ENCODE assay signal across 19 cellular contexts in the genomic region with DNA sequence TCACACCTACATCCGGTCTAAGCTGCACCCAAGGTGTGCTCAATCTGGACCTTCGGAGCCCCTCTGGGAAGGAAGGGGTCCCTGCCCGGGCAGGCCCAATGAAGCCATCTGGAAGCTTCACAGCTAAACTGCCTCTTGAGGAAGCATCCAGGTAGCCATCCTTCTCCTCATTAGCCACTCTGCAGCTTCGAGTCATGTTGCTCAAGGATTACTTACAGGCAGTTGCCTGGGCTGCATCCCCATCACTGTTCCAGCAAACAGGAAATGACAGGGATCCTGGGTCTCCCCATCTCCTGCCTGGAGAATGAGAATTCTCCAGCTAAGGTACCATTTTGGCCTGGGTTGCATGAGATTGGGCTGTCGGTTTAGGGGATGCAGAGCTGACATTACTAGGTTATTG.
"Had no signal": no experiment of that assay in that cellular context is flagged by ENCODE, and none has a peak within 500 bp of the region (broad histone marks: within the 10 kb centered on the region; RNA-seq: fewer than 3 reads in every experiment).

No MANE protein-coding gene starts in this region.

- H3K36me3 Mint-ChIP-seq: activated CD4-positive, alpha-beta memory T cell treated with anti-CD3 and anti-CD28 coated beads for 36 hours; activated naive CD4-positive, alpha-beta T cell treated with anti-CD3 and anti-CD28 coated beads, Interleukin-2, amount 10 ng/mL, durations not matched to agents 7 days and 5 days; activated naive CD8-positive, alpha-beta T cell treated with anti-CD3 and anti-CD28 coated beads for 36 hours had no signal

- H3K27ac ChIP-seq: brain microvascular endothelial cell, KMS-11, Peyer's patch, RWPE1, SJCRH30, VCaP had no signal

- H3K27ac Mint-ChIP-seq: activated CD4-positive, alpha-beta memory T cell treated with anti-CD3 and anti-CD28 coated beads for 36 hours; activated CD4-positive, alpha-beta T cell treated with anti-CD3 and anti-CD28 coated beads, Interleukin-2, amount 10 ng/mL, durations not matched to agents 7 days and 5 days; activated naive CD4-positive, alpha-beta T cell treated with anti-CD3 and anti-CD28 coated beads, Interleukin-2, amount 10 ng/mL, durations not matched to agents 7 days and 5 days; activated naive CD8-positive, alpha-beta T cell treated with anti-CD3 and anti-CD28 coated beads for 36 hours had no signal

- H3K27me3 Mint-ChIP-seq: activated naive CD8-positive, alpha-beta T cell treated with anti-CD3 and anti-CD28 coated beads for 36 hours had no signal

- H3K27me3 ChIP-seq: brain microvascular endothelial cell, Peyer's patch, SJCRH30 had no signal

- H3K9me3 ChIP-seq: Peyer's patch, SJCRH30, SK-N-SH had no signal

- H3K9me3 Mint-ChIP-seq: activated CD4-positive, alpha-beta memory T cell treated with anti-CD3 and anti-CD28 coated beads for 36 hours; activated CD4-positive, alpha-beta T cell treated with anti-CD3 and anti-CD28 coated beads, Interleukin-2, amount 10 ng/mL, durations not matched to agents 7 days and 5 days; activated naive CD4-positive, alpha-beta T cell treated with anti-CD3 and anti-CD28 coated beads, Interleukin-2, amount 10 ng/mL, durations not matched to agents 7 days and 5 days; activated naive CD8-positive, alpha-beta T cell treated with anti-CD3 and anti-CD28 coated beads for 36 hours had no signal

- DNase-seq: activated CD4-positive, alpha-beta memory T cell treated with anti-CD3 and anti-CD28 coated beads for 36 hours; activated CD4-positive, alpha-beta T cell treated with anti-CD3 and anti-CD28 coated beads, Interleukin-2, amount 10 ng/mL, durations not matched to agents 7 days and 5 days; activated CD4-positive, CD25-positive, alpha-beta regulatory T cell; activated gamma-delta T cell treated with Interleukin-2 at 50 U/mL for 16 hours; activated naive CD4-positive, alpha-beta T cell treated with anti-CD3 and anti-CD28 coated beads, Interleukin-2, amount 10 ng/mL, durations not matched to agents 7 days and 5 days; activated naive CD8-positive, alpha-beta T cell treated with anti-CD3 and anti-CD28 coated beads for 36 hours; brain microvascular endothelial cell; NCI-H1092; NCI-H1417; NCI-H1930; NCI-H2107; Right ventricle myocardium superior; SJCRH30; SK-N-SH; T-helper 1 cell had no signal

- H3K4me3 Mint-ChIP-seq: activated CD4-positive, alpha-beta memory T cell treated with anti-CD3 and anti-CD28 coated beads for 36 hours; activated CD4-positive, alpha-beta T cell treated with anti-CD3 and anti-CD28 coated beads, Interleukin-2, amount 10 ng/mL, durations not matched to agents 7 days and 5 days; activated naive CD4-positive, alpha-beta T cell treated with anti-CD3 and anti-CD28 coated beads, Interleukin-2, amount 10 ng/mL, durations not matched to agents 7 days and 5 days; activated naive CD8-positive, alpha-beta T cell treated with anti-CD3 and anti-CD28 coated beads for 36 hours had no signal

- H3K4me2 ChIP-seq: KMS-11, SK-N-SH had no signal

- H3K4me1 ChIP-seq: Peyer's patch, SJCRH30 had no signal

- H3K9ac ChIP-seq: KMS-11, SK-N-SH had no signal

- H3K4me3 ChIP-seq: Peyer's patch, SJCRH30 had no signal

- H3K36me3 ChIP-seq: brain microvascular endothelial cell, Peyer's patch, SJCRH30 had no signal

- H3K4me1 Mint-ChIP-seq: activated CD4-positive, alpha-beta T cell treated with anti-CD3 and anti-CD28 coated beads, Interleukin-2, amount 10 ng/mL, durations not matched to agents 7 days and 5 days; activated naive CD8-positive, alpha-beta T cell treated with anti-CD3 and anti-CD28 coated beads for 36 hours had no signal
